15 cellular contexts compared by ENCODE assay signal in the genomic region with DNA sequence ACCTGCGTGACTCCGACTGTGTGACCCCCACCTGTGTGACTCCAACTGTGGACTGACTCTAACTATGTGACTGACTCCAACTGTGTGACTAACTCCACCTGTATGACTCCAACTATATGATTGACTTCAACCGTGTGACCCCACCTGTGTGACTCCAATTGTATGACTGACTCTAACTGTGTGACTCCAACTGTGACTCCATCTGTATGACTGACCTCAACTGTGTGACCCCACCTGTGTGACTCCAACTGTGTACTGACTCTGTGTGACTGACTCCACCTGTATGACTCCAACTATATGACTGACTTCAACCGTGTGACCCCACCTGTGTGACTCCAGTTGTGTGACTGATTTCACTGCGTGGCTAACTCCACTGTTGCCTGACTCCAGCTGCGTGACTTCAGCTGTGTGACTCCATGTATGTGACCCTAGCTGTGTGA. TPM values are rescaled to one million over a fixed set of nuclear protein-coding genes. Genes with fewer than 3 reads are reported as not detected.
DNase-seq lines count a peak whose midpoint lies in the region; ATAC-seq, FAIRE-seq and TF ChIP-seq lines count a peak whose summit lies in the region.
"Had no signal": no experiment of that assay in that cellular context is flagged by ENCODE, and none has a peak within 500 bp of the region (broad histone marks: within the 10 kb centered on the region; RNA-seq: fewer than 3 reads in every experiment).

No MANE protein-coding gene starts in this region.

- H3K36me3 ChIP-seq in CD4-positive, alpha-beta memory T cell (ENCODE audit: insufficient read depth, low read length), result peaks cover 17% of the 10 kb centered on the region
- H3K36me3 ChIP-seq in naive thymus-derived CD4-positive, alpha-beta T cell (ENCODE audit: control insufficient read depth in 2 of 3, insufficient read depth in 3 of 3, low read length in 3 of 3), result peaks cover 0 to 41% (median 0%) of the 10 kb centered on the region in 3 experiments
- H3K36me3 ChIP-seq in CD8-positive, alpha-beta memory T cell (ENCODE audit: insufficient read depth, low read length), result peaks cover 6% of the 10 kb centered on the region
- no peaks in the 10 kb centered on the region for H3K36me3 ChIP-seq in hepatocyte (replicated peaks; ENCODE audit: insufficient read depth, low read depth)

- no peaks in the 10 kb centered on the region for H3K27me3 Mint-ChIP-seq in CD4-positive, alpha-beta memory T cell
- H3K27me3 Mint-ChIP-seq in naive thymus-derived CD4-positive, alpha-beta T cell, result no peaks in the 10 kb centered on the region
- H3K27me3 Mint-ChIP-seq in CD8-positive, alpha-beta memory T cell, result no peaks in the 10 kb centered on the region

- no peak for ATAC-seq in naive thymus-derived CD4-positive, alpha-beta T cell
- ATAC-seq: GM12878 had no signal

- FAIRE-seq in GM12891 (lab: Jason Lieb, UNC), result peak; percentile 75
- FAIRE-seq: GM12878 had no signal

- no peaks in the 10 kb centered on the region for H3K9me2 ChIP-seq in hepatocyte (replicated peaks; ENCODE audit: insufficient read depth)

- no peak overlapping the region for H3K4me3 Mint-ChIP-seq in CD4-positive, alpha-beta memory T cell
- H3K4me3 Mint-ChIP-seq in naive thymus-derived CD4-positive, alpha-beta T cell, result no peak overlapping the region
- no peak overlapping the region for H3K4me3 Mint-ChIP-seq in CD8-positive, alpha-beta memory T cell

- TF ChIP-seq CTCF in hepatocyte (IDR thresholded peaks at IDR 0.05; ENCODE audit: poor library complexity), result no peak

- H3K27ac ChIP-seq in CD4-positive, alpha-beta memory T cell (ENCODE audit: low read depth, low read length), result no peak overlapping the region
- H3K27ac ChIP-seq in cingulate gyrus (ENCODE audit: low read depth, low read length) (peak overlapping the region; percentile 30), hepatocyte (no peak overlapping the region)
- H3K27ac ChIP-seq in naive thymus-derived CD4-positive, alpha-beta T cell (ENCODE audit: low read depth, low read length), result no peak overlapping the region
- no peak overlapping the region for H3K27ac ChIP-seq in CD8-positive, alpha-beta memory T cell (ENCODE audit: low read depth, low read length)

- H3K27me3 ChIP-seq in CD4-positive, alpha-beta memory T cell (ENCODE audit: insufficient read depth, low read length), result no peaks in the 10 kb centered on the region
- no peaks in the 10 kb centered on the region for H3K27me3 ChIP-seq in naive thymus-derived CD4-positive, alpha-beta T cell (ENCODE audit: control insufficient read depth in 2 of 2, insufficient read depth in 2 of 2, low read length in 2 of 2)
- H3K27me3 ChIP-seq in CD8-positive, alpha-beta memory T cell (ENCODE audit: insufficient read depth, low read length, poor library complexity, severe bottlenecking), result no peaks in the 10 kb centered on the region
- no peaks in the 10 kb centered on the region for H3K27me3 ChIP-seq in hepatocyte
- H3K27me3 ChIP-seq: SJCRH30 had no signal

- no peak overlapping the region for H3K4me3 ChIP-seq in CD4-positive, alpha-beta memory T cell (ENCODE audit: low read length in 2 of 2)
- no peak overlapping the region for H3K4me3 ChIP-seq in naive thymus-derived CD4-positive, alpha-beta T cell (ENCODE audit: low read length)
- no peak overlapping the region for H3K4me3 ChIP-seq in CD8-positive, alpha-beta memory T cell (ENCODE audit: low read length)
- no peak overlapping the region for H3K4me3 ChIP-seq in hepatocyte
- H3K4me3 ChIP-seq: GM12878 had no signal

- H3K4me1 Mint-ChIP-seq in CD4-positive, alpha-beta memory T cell, result peaks cover 0 to 29% (median 12%) of the 10 kb centered on the region in 4 donors
- peaks cover under 1 to 23% (median 6%) of the 10 kb centered on the region in 7 donors for H3K4me1 Mint-ChIP-seq in naive thymus-derived CD4-positive, alpha-beta T cell
- H3K4me1 Mint-ChIP-seq in CD8-positive, alpha-beta memory T cell, result peaks cover 0 to 3% (median 0%) of the 10 kb centered on the region in 3 donors

- no peak overlapping the region for H3K4me2 ChIP-seq in hepatocyte

- intact Hi-C loops in CD4-positive, alpha-beta memory T cell (cut with micrococcal nuclease), result loop anchor here (10.0 kb wide), 1 partner anchor 85 kb away; no protein-coding TSS in a partner anchor
- intact Hi-C loops in naive thymus-derived CD4-positive, alpha-beta T cell (cut with micrococcal nuclease), result no loop called here

- CTCF ChIA-PET in CD4-positive, alpha-beta memory T cell (lab: Charles Lee; ENCODE audit: partially characterized antibody), result interaction anchor here (0.8 kb wide), 1 partner anchor 15 kb away, joined by 3 read pairs; no protein-coding TSS in a partner anchor
- CTCF ChIA-PET in naive thymus-derived CD4-positive, alpha-beta T cell (lab: Charles Lee), result interaction anchor here (0.7 kb wide), 1 partner anchor 841 kb away, joined by 3 read pairs; no protein-coding TSS in a partner anchor
- CTCF ChIA-PET in CD8-positive, alpha-beta memory T cell (lab: Charles Lee), result no interaction called here

- H3K9me3 ChIP-seq in CD4-positive, alpha-beta memory T cell (ENCODE audit: control insufficient read depth in 1 of 2, low read length in 2 of 2), result no peaks in the 10 kb centered on the region
- no peaks in the 10 kb centered on the region for H3K9me3 ChIP-seq in naive thymus-derived CD4-positive, alpha-beta T cell (ENCODE audit: control insufficient read depth in 2 of 3, low read length in 3 of 3)
- no peaks in the 10 kb centered on the region for H3K9me3 ChIP-seq in CD8-positive, alpha-beta memory T cell (ENCODE audit: low read length)
- no peaks in the 10 kb centered on the region for H3K9me3 ChIP-seq in hepatocyte (ENCODE audit: low read depth)
- H3K9me3 ChIP-seq: SJCRH30 had no signal

- no peaks in the 10 kb centered on the region for H3K9me3 Mint-ChIP-seq in CD4-positive, alpha-beta memory T cell
- no peaks in the 10 kb centered on the region for H3K9me3 Mint-ChIP-seq in naive thymus-derived CD4-positive, alpha-beta T cell
- H3K9me3 Mint-ChIP-seq in CD8-positive, alpha-beta memory T cell, result no peaks in the 10 kb centered on the region

- H3K79me2 ChIP-seq in hepatocyte, result peaks cover 15% of the 10 kb centered on the region

- peak overlapping the region in 4 of 7 donors; percentile 48 to 89 (median 72) for H3K27ac Mint-ChIP-seq in CD4-positive, alpha-beta memory T cell
- peak overlapping the region in 5 of 9 donors; percentile 3 to 80 (median 29) for H3K27ac Mint-ChIP-seq in naive thymus-derived CD4-positive, alpha-beta T cell
- H3K27ac Mint-ChIP-seq in CD8-positive, alpha-beta memory T cell, result peak overlapping the region in 4 of 8 donors; percentile 9 to 66 (median 38)

- WGBS in hepatocyte (ENCODE audit: low lambda C conversion rate, missing lambda C conversion rate), result 94% methylated on average over 6 of the region's 6 CpGs

- H4K20me1 ChIP-seq in hepatocyte (ENCODE audit: insufficient read depth, poor library complexity, severe bottlenecking), result no peaks in the 10 kb centered on the region

- POLR2A ChIA-PET in CD4-positive, alpha-beta memory T cell (lab: Charles Lee; ENCODE audit: partially characterized antibody), result no interaction called here
- POLR2A ChIA-PET in naive thymus-derived CD4-positive, alpha-beta T cell (lab: Charles Lee), result interaction anchor here (0.6 to 1.2 kb wide), 2 partner anchors 9 to 12 kb away, joined by 3 to 14 read pairs; no protein-coding TSS in a partner anchor
- POLR2A ChIA-PET in CD8-positive, alpha-beta memory T cell (lab: Charles Lee), result no interaction called here

- peaks cover 11% of the 10 kb centered on the region for H3K4me1 ChIP-seq in CD4-positive, alpha-beta memory T cell (ENCODE audit: insufficient read depth, low read length)
- H3K4me1 ChIP-seq in naive thymus-derived CD4-positive, alpha-beta T cell (ENCODE audit: control insufficient read depth in 2 of 2, insufficient read depth in 2 of 2, low read length in 2 of 2), result peaks cover 0 to 1% of the 10 kb centered on the region in 2 donors
- H3K4me1 ChIP-seq in CD8-positive, alpha-beta memory T cell (ENCODE audit: insufficient read depth, low read length), result peaks cover 1% of the 10 kb centered on the region
- peaks cover 4% of the 10 kb centered on the region for H3K4me1 ChIP-seq in hepatocyte (ENCODE audit: insufficient read depth)

- no peak overlapping the region for H2AFZ ChIP-seq in hepatocyte

- DNase-seq in CD4-positive, alpha-beta memory T cell, result no peak
- DNase-seq in GM12891 (ENCODE audit: insufficient read length, low spot score), result no peak
- no peak for DNase-seq in naive thymus-derived CD4-positive, alpha-beta T cell
- no peak for DNase-seq in CD8-positive, alpha-beta memory T cell
- no peak for DNase-seq in hepatocyte (ENCODE audit: low spot score)
- DNase-seq in A172 (ENCODE audit: low spot score), result no peak
- DNase-seq in cerebellar nuclear complex (lab: John Stamatoyannopoulos, UW), result no peak
- DNase-seq: C1 segment of cervical spinal cord; effector CD4-positive, alpha-beta T cell; EL; NCI-H2171 treated with DMSO at 0.1 percent for 48 hours; SJCRH30; stimulated activated CD4-positive, alpha-beta T cell treated with anti-CD3 and anti-CD28 coated beads, Interleukin-4, amount 100 ng/mL, for 1 hour had no signal

- H3K36me3 Mint-ChIP-seq in CD4-positive, alpha-beta memory T cell, result peaks cover 20 to 21% of the 10 kb centered on the region in 2 donors
- peaks cover 0 to 22% (median 9%) of the 10 kb centered on the region in 5 donors for H3K36me3 Mint-ChIP-seq in naive thymus-derived CD4-positive, alpha-beta T cell
- H3K36me3 Mint-ChIP-seq in CD8-positive, alpha-beta memory T cell, result peaks cover 7 to 29% (median 8%) of the 10 kb centered on the region in 3 donors

- no peak for TF ChIP-seq POLR2A in GM12891 (IDR thresholded peaks at IDR 0.05; ENCODE audit: low read depth, low read length)

TF ChIP-seq in GM12891, 5 proteins besides CTCF, POLR2A, EP300 and RAD21:
- no peak for TF ChIP-seq POU2F2 (IDR thresholded peaks at IDR 0.05; ENCODE audit: low read depth, low read length)
- no peak for TF ChIP-seq SPI1 (IDR thresholded peaks at IDR 0.05; ENCODE audit: low read depth, low read length)
TF ChIP-seq in GM12891: peak in this region for 0.

RNA-seq across cellular contexts. Expression of a gene that starts 38.6 kb away (rescaled TPM):
- 10 to 100 TPM; 17.2 to 17.4 TPM for total RNA-seq in CD4-positive, alpha-beta memory T cell
- 10 to 100 TPM; 14.5 to 14.6 TPM for polyA plus RNA-seq in CD4-positive, alpha-beta memory T cell
- 0.65 TPM for polyA plus RNA-seq in GM12891 (2012; ENCODE audit: low read depth, missing spikeins)
- 10 to 100 TPM; 22.4 to 36.6 (median 22.5) TPM for total RNA-seq in naive thymus-derived CD4-positive, alpha-beta T cell
- 10 to 100 TPM; 12.0 to 18.0 TPM for polyA plus RNA-seq in naive thymus-derived CD4-positive, alpha-beta T cell
- total RNA-seq in CD8-positive, alpha-beta memory T cell, result 10 to 100 TPM; 16.7 to 17.5 TPM
- polyA plus RNA-seq in CD8-positive, alpha-beta memory T cell, result 8.7 TPM
- 15.4 and 15.6 TPM in 2 replicates for total RNA-seq in hepatocyte
- 16.5 and 21.4 TPM in 2 replicates for polyA plus RNA-seq in hepatocyte
- total RNA-seq in A172 (2014; rRNA removed; shearing (Covaris generic)), result 34.0 and 53.7 TPM in 2 replicates
